Comparison of ENCODE assay signal across 12 cellular contexts in genomic region chr3:73451276-73451973, GRCh38.
DNase-seq lines count a peak whose midpoint lies in the region; ATAC-seq and TF ChIP-seq lines count a peak whose summit lies in the region.
"Had no signal": no experiment of that assay in that cellular context is flagged by ENCODE, and none has a peak within 500 bp of the region (broad histone marks: within the 10 kb centered on the region; RNA-seq: fewer than 3 reads in every experiment).

No MANE protein-coding gene starts in this region.

- H3K9ac ChIP-seq in BLaER1 (no peak overlapping the region), SU-DHL-6 (ENCODE audit: low read length) (peak overlapping the region; percentile 51)

- DNase-seq in SIG-M5 treated with dmso at 0.1 percent for 504 hours (lab: John Stamatoyannopoulos, UW; ENCODE audit: unreplicated experiment) (no peak), G401 (ENCODE audit: low spot score) (no peak)
- DNase-seq in CD8-positive, alpha-beta T cell = no peak
- DNase-seq in effector memory CD8-positive, alpha-beta T cell = no peak
- DNase-seq: activated CD4-positive, alpha-beta memory T cell treated with anti-CD3 and anti-CD28 coated beads, Interleukin-2, amount 10 ng/mL, durations not matched to agents 7 days and 5 days; CD4-positive, CD25-positive, alpha-beta regulatory T cell; cerebellar nuclear complex; testis had no signal

- H3K27me3 ChIP-seq in BLaER1 = no peaks in the 10 kb centered on the region
- H3K27me3 ChIP-seq in SU-DHL-6 (ENCODE audit: low read length) = no peaks in the 10 kb centered on the region
- H3K27me3 ChIP-seq in CD8-positive, alpha-beta T cell (ENCODE audit: insufficient read depth, low read length) = no peaks in the 10 kb centered on the region
- H3K27me3 ChIP-seq: testis had no signal

- H3K36me3 ChIP-seq in BLaER1 (no peaks in the 10 kb centered on the region), SU-DHL-6 (ENCODE audit: low read length) (no peaks in the 10 kb centered on the region)
- no peaks in the 10 kb centered on the region for H3K36me3 ChIP-seq in CD8-positive, alpha-beta T cell (ENCODE audit: insufficient read depth, low read length)

- H3K27ac Mint-ChIP-seq in CD8-positive, alpha-beta T cell = no peak overlapping the region
- no peak overlapping the region for H3K27ac Mint-ChIP-seq in effector memory CD8-positive, alpha-beta T cell
- H3K27ac Mint-ChIP-seq: activated CD4-positive, alpha-beta memory T cell treated with anti-CD3 and anti-CD28 coated beads, Interleukin-2, amount 10 ng/mL, durations not matched to agents 7 days and 5 days; CD4-positive, CD25-positive, alpha-beta regulatory T cell had no signal

- H4K20me1 ChIP-seq in BLaER1 (no peaks in the 10 kb centered on the region), SU-DHL-6 (ENCODE audit: low read depth, low read length) (no peaks in the 10 kb centered on the region)

- no peak overlapping the region for H3K4me3 Mint-ChIP-seq in CD8-positive, alpha-beta T cell
- H3K4me3 Mint-ChIP-seq in effector memory CD8-positive, alpha-beta T cell = no peak overlapping the region
- H3K4me3 Mint-ChIP-seq: activated CD4-positive, alpha-beta memory T cell treated with anti-CD3 and anti-CD28 coated beads, Interleukin-2, amount 10 ng/mL, durations not matched to agents 7 days and 5 days; CD4-positive, CD25-positive, alpha-beta regulatory T cell had no signal

- H3K9me3 Mint-ChIP-seq in CD8-positive, alpha-beta T cell = no peaks in the 10 kb centered on the region
- no peaks in the 10 kb centered on the region for H3K9me3 Mint-ChIP-seq in effector memory CD8-positive, alpha-beta T cell
- H3K9me3 Mint-ChIP-seq: activated CD4-positive, alpha-beta memory T cell treated with anti-CD3 and anti-CD28 coated beads, Interleukin-2, amount 10 ng/mL, durations not matched to agents 7 days and 5 days; CD4-positive, CD25-positive, alpha-beta regulatory T cell had no signal

- H2AFZ ChIP-seq in SU-DHL-6 (ENCODE audit: low read depth, low read length, severe bottlenecking) = no peak overlapping the region

- no peaks in the 10 kb centered on the region for H3K4me1 Mint-ChIP-seq in CD8-positive, alpha-beta T cell (ENCODE audit: low read depth)
- H3K4me1 Mint-ChIP-seq in effector memory CD8-positive, alpha-beta T cell (ENCODE audit: low read depth in 2 of 2) = no peaks in the 10 kb centered on the region
- H3K4me1 Mint-ChIP-seq: activated CD4-positive, alpha-beta memory T cell treated with anti-CD3 and anti-CD28 coated beads, Interleukin-2, amount 10 ng/mL, durations not matched to agents 7 days and 5 days; CD4-positive, CD25-positive, alpha-beta regulatory T cell had no signal

- H3K4me2 ChIP-seq in BLaER1 (peak overlapping the region; percentile 70), SU-DHL-6 (ENCODE audit: low read depth, low read length, poor library complexity, severe bottlenecking) (peak overlapping the region; percentile 74)

- in situ Hi-C loops in G401 (cut with HindIII; ENCODE audit: low sequenced_read_pairs) = no loop called here

- H3K36me3 Mint-ChIP-seq in CD8-positive, alpha-beta T cell = no peaks in the 10 kb centered on the region
- no peaks in the 10 kb centered on the region for H3K36me3 Mint-ChIP-seq in effector memory CD8-positive, alpha-beta T cell (ENCODE audit: insufficient read depth)
- H3K36me3 Mint-ChIP-seq: CD4-positive, CD25-positive, alpha-beta regulatory T cell had no signal

- H3F3A ChIP-seq in SU-DHL-6 (ENCODE audit: insufficient read depth) = peaks cover 44% of the 10 kb centered on the region

- H3K4me1 ChIP-seq in BLaER1 = peaks cover 43% of the 10 kb centered on the region
- H3K4me1 ChIP-seq in CD8-positive, alpha-beta T cell (ENCODE audit: insufficient read depth, low read length) = no peaks in the 10 kb centered on the region
- H3K4me1 ChIP-seq: testis had no signal

- H3K4me3 ChIP-seq in BLaER1 = no peak overlapping the region
- peak overlapping the region; percentile 3 for H3K4me3 ChIP-seq in SU-DHL-6 (ENCODE audit: insufficient read depth, low read length, poor library complexity, severe bottlenecking)
- H3K4me3 ChIP-seq in CD8-positive, alpha-beta T cell (ENCODE audit: low read depth, low read length) = no peak overlapping the region
- H3K4me3 ChIP-seq: testis had no signal

- H3K27ac ChIP-seq in BLaER1 = no peak overlapping the region
- peak overlapping the region; percentile 99 for H3K27ac ChIP-seq in SU-DHL-6 (ENCODE audit: low read depth, low read length)
- no peak overlapping the region for H3K27ac ChIP-seq in CD8-positive, alpha-beta T cell (ENCODE audit: low read depth, low read length)
- H3K27ac ChIP-seq: testis had no signal

- intact Hi-C loops in CD8-positive, alpha-beta T cell (cut with DNase I, micrococcal nuclease) = no loop called here

- CTCF ChIA-PET in CD8-positive, alpha-beta T cell (lab: Charles Lee) = no interaction called here

- no peak for TF ChIP-seq CTCF in SU-DHL-6 (IDR thresholded peaks at IDR 0.05; ENCODE audit: insufficient read depth, low read length, poor library complexity, severe bottlenecking)
- no peak for TF ChIP-seq CTCF in CD8-positive, alpha-beta T cell (IDR thresholded peaks at IDR 0.05)

- H3K27me3 Mint-ChIP-seq in CD8-positive, alpha-beta T cell (ENCODE audit: low read depth) = peaks cover 4% of the 10 kb centered on the region
- H3K27me3 Mint-ChIP-seq in effector memory CD8-positive, alpha-beta T cell = no peaks in the 10 kb centered on the region
- H3K27me3 Mint-ChIP-seq: activated CD4-positive, alpha-beta memory T cell treated with anti-CD3 and anti-CD28 coated beads, Interleukin-2, amount 10 ng/mL, durations not matched to agents 7 days and 5 days; CD4-positive, CD25-positive, alpha-beta regulatory T cell had no signal

- no peaks in the 10 kb centered on the region for H3K79me2 ChIP-seq in SU-DHL-6 (ENCODE audit: insufficient read depth, low read length)

- ATAC-seq in GM19324 (IDR thresholded peaks at IDR 0.05; ENCODE audit: low FRiP score, unreplicated experiment) (peak; percentile 44), HG03439 (IDR thresholded peaks at IDR 0.05; ENCODE audit: unreplicated experiment) (peak; percentile 40)
- ATAC-seq in CD8-positive, alpha-beta T cell = no peak
- no peak for ATAC-seq in effector memory CD8-positive, alpha-beta T cell (replicated peaks)

- POLR2A ChIA-PET in CD8-positive, alpha-beta T cell (lab: Charles Lee) = no interaction called here

- H3K9me3 ChIP-seq in BLaER1 (no peaks in the 10 kb centered on the region), SU-DHL-6 (ENCODE audit: insufficient read depth, low read length) (no peaks in the 10 kb centered on the region)
- H3K9me3 ChIP-seq in CD8-positive, alpha-beta T cell (ENCODE audit: low read length) = no peaks in the 10 kb centered on the region
- H3K9me3 ChIP-seq: testis had no signal

- no peaks in the 10 kb centered on the region for H3K9me2 ChIP-seq in SU-DHL-6 (replicated peaks; ENCODE audit: insufficient read depth, low read length)

Comparison
In these comparisons a context has a peak if more than half of its experiments do, and no peak if none do; other contexts are left out.
1. ATAC-seq: peak in GM19324 (single experiment) and HG03439 (single experiment); none in CD8-positive, alpha-beta T cell (single experiment) and effector memory CD8-positive, alpha-beta T cell (single experiment).